25 cellular contexts compared by ENCODE assay signal in genomic region chr3:123864706-123865105, GRCh38.
"Had no signal": no experiment of that assay in that cellular context is flagged by ENCODE, and none has a peak within 500 bp of the region (broad histone marks: within the 10 kb centered on the region; RNA-seq: fewer than 3 reads in every experiment).

No MANE protein-coding gene starts in this region.

- DNase-seq: colonic mucosa; cortex of kidney; effector CD8-positive, alpha-beta T cell; effector memory CD8-positive, alpha-beta T cell; endodermal cell; erythroblast; esophagus squamous epithelium; foreskin fibroblast; foreskin melanocyte; gastrocnemius medialis; glutamatergic neuron; head of caudate nucleus; heart right ventricle; hippocampal formation; left cardiac atrium; left lung; left ventricle myocardium superior; lower lobe of right lung; mesenchymal stem cell; mucosa of descending colon; naive B cell had no signal

- H3K27ac ChIP-seq: colonic mucosa, epithelial cell of prostate, esophagus squamous epithelium, gastrocnemius medialis, heart right ventricle, left lung, lower lobe of right lung had no signal

- FAIRE-seq: endometrium, islet of Langerhans had no signal

- H3K27me3 ChIP-seq: colonic mucosa, esophagus squamous epithelium, gastrocnemius medialis, heart right ventricle, left lung had no signal

- H3K36me3 ChIP-seq: colonic mucosa, esophagus squamous epithelium, gastrocnemius medialis, heart right ventricle, left lung, lower lobe of right lung had no signal

- H3K4me1 ChIP-seq: colonic mucosa, esophagus squamous epithelium, gastrocnemius medialis, heart right ventricle, left lung, lower lobe of right lung had no signal

- ATAC-seq: effector memory CD8-positive, alpha-beta T cell; esophagus mucosa; gastrocnemius medialis; heart right ventricle; left cardiac atrium; left lung; left ventricle myocardium superior; lower lobe of right lung; mucosa of descending colon had no signal

- H3K9me3 ChIP-seq: colonic mucosa, esophagus squamous epithelium, gastrocnemius medialis, left lung, lower lobe of right lung, mucosa of descending colon had no signal

- H3K4me3 ChIP-seq: colonic mucosa, esophagus squamous epithelium, gastrocnemius medialis, heart right ventricle, left lung, lower lobe of right lung, mucosa of descending colon had no signal
